9 cellular contexts compared by ENCODE assay signal in genomic region chr20:1503564-1504227, GRCh38. TPM values are rescaled to one million over a fixed set of nuclear protein-coding genes. Genes with fewer than 3 reads are reported as not detected.
DNase-seq lines count a peak whose midpoint lies in the region; ATAC-seq and TF ChIP-seq lines count a peak whose summit lies in the region.
"Had no signal": no experiment of that assay in that cellular context is flagged by ENCODE, and none has a peak within 500 bp of the region (broad histone marks: within the 10 kb centered on the region; RNA-seq: fewer than 3 reads in every experiment).

No MANE protein-coding gene starts in this region.

- peaks cover 0 to 3% (median 0%) of the 10 kb centered on the region in 3 donors for H3K9me3 Mint-ChIP-seq in T-cell

- H3K4me1 Mint-ChIP-seq in T-cell, result peaks cover 3 to 6% (median 4%) of the 10 kb centered on the region in 3 donors

- POLR2A ChIA-PET in T-cell (lab: Charles Lee), result no interaction called here

- H3K4me3 Mint-ChIP-seq in T-cell, result no peak overlapping the region

- H3K36me3 Mint-ChIP-seq in T-cell, result no peaks in the 10 kb centered on the region

- no peaks in the 10 kb centered on the region for H3K27me3 ChIP-seq in gastrocnemius medialis
- H3K27me3 ChIP-seq: BLaER1 had no signal

- no peak for TF ChIP-seq POLR2A in gastrocnemius medialis (IDR thresholded peaks at IDR 0.05)

- H3K27me3 Mint-ChIP-seq in T-cell, result peaks cover 30 to 40% of the 10 kb centered on the region in 2 donors

- CTCF ChIA-PET in T-cell (lab: Charles Lee), result interaction anchor here (0.5 to 2.9 kb wide), 28 partner anchors 8 to 1813 kb away, joined by 3 to 19 read pairs (median 3); partner anchors contain the start of genes NSFL1C (in 1 of the 2) and SIRPB2 (in 1 of the 2)

- ATAC-seq in HG02943 (IDR thresholded peaks at IDR 0.05; ENCODE audit: low read depth, unreplicated experiment) (peak; percentile 88), T-cell (replicated peaks in 1 of 4) (peak; percentile 99 to 100 (median 100)), left ventricle myocardium superior (peak; percentile 93), gastrocnemius medialis (peak; percentile 54 to 70)

- peak; percentile 52 for DNase-seq in NK-92 treated with Interleukin-12 subunit alpha and Interleukin-12 subunit beta, amount 100 ng/mL, for 24 hours (lab: John Stamatoyannopoulos, UW)
- DNase-seq in NK-92 (lab: John Stamatoyannopoulos, UW; ENCODE audit: unreplicated experiment) (no peak), NCI-H1694 (lab: John Stamatoyannopoulos, UW) (peak; percentile 88), T-cell (peak; percentile 38 to 82 (median 70)), amniotic epithelial cell (ENCODE audit: low read depth) (peak; percentile 84), left ventricle myocardium superior (peak; percentile 65), gastrocnemius medialis (peak; percentile 35 to 36)

- H3K36me3 ChIP-seq in gastrocnemius medialis, result no peaks in the 10 kb centered on the region
- H3K36me3 ChIP-seq: BLaER1 had no signal

- H3K4me1 ChIP-seq in gastrocnemius medialis, result no peaks in the 10 kb centered on the region
- H3K4me1 ChIP-seq: BLaER1 had no signal

- peak; percentile 29 to 65 (median 53) for TF ChIP-seq CTCF in gastrocnemius medialis (IDR thresholded peaks at IDR 0.05 in 4 of 5, conservative IDR thresholded peaks at IDR 0.05 in 1 of 5)

- intact Hi-C loops in left ventricle myocardium superior (cut with micrococcal nuclease) (no loop called here), gastrocnemius medialis (cut with DNase I; ENCODE audit: low total_unique reads) (no loop called here)

- no peaks in the 10 kb centered on the region for H3K9me3 ChIP-seq in gastrocnemius medialis
- H3K9me3 ChIP-seq: BLaER1 had no signal

- no peak overlapping the region for H3K4me3 ChIP-seq in gastrocnemius medialis
- H3K4me3 ChIP-seq: BLaER1 had no signal

- H3K27ac Mint-ChIP-seq in T-cell, result no peak overlapping the region

- H3K27ac ChIP-seq in gastrocnemius medialis, result no peak overlapping the region
- H3K27ac ChIP-seq: BLaER1 had no signal

- in situ Hi-C loops in gastrocnemius medialis (cut with MboI; ENCODE audit: low sequenced_read_pairs in 4 of 4), result no loop called here

RNA-seq across cellular contexts. Expression of gene SIRPB2, which starts 12.5 kb away (rescaled TPM):
- total RNA-seq in T-cell (under 1 TPM in 2 of 5 donors, not detected in 3; 0.09 to 0.58 TPM), left ventricle myocardium superior (3.5 TPM), gastrocnemius medialis (1 to 10 TPM in 2 of 4 donors, under 1 TPM in 2; 0.94 to 6.2 (median 1.5) TPM)

RNA-seq across cellular contexts. Expression of gene NSFL1C, which starts 37.0 kb away (rescaled TPM):
- total RNA-seq in T-cell (10 to 100 TPM; 56.7 to 68.7 (median 65.8) TPM), left ventricle myocardium superior (59.9 TPM), gastrocnemius medialis (10 to 100 TPM; 68.0 to 91.4 (median 80.6) TPM)

RNA-seq across cellular contexts. Expression of gene SIRPD, which starts 53.8 kb away (rescaled TPM):
- total RNA-seq in T-cell (under 1 TPM in 3 of 5 donors, not detected in 2; 0.19 to 0.25 (median 0.23) TPM), left ventricle myocardium superior (not detected), gastrocnemius medialis (not detected)
